19 cellular contexts compared by ENCODE assay signal in the genomic region with DNA sequence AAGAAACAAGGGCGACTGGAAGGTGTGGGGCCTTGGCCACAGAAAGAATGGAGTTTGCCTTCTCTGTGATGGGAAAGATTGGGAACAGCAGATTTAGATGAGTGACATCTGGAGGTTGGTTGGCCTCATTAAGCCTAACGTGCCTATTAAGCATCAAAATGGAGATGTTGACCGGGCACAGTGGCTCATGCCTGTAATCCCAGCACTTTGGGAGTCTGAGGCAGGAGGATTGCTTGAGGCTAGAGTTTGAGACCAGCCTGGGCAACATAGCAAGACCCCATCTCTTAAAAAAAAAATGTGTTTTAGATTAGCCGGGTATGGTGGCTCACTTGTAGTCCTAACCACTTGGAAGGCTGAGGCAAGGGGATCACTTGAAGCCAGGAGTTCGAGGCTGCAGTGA.
DNase-seq lines count a peak whose midpoint lies in the region; ATAC-seq, FAIRE-seq and TF ChIP-seq lines count a peak whose summit lies in the region.
"Had no signal": no experiment of that assay in that cellular context is flagged by ENCODE, and none has a peak within 500 bp of the region (broad histone marks: within the 10 kb centered on the region; RNA-seq: fewer than 3 reads in every experiment).

No MANE protein-coding gene starts in this region.

- no peak overlapping the region for H4K91ac ChIP-seq in H1 (replicated peaks; ENCODE audit: insufficient read length, low read length)

- peak overlapping the region; percentile 97 for H3K27ac ChIP-seq in OCI-LY3 (ENCODE audit: low read length)
- H3K27ac ChIP-seq in H1 (ENCODE audit: low read depth, low read length) = no peak overlapping the region

- no peak for ATAC-seq in natural killer cell treated with Interleukin-12 subunit alpha and Interleukin-12 subunit beta and Interleukin-15 and Interleukin-18, amount 100 ng/mL, for 72 hours
- no peak for ATAC-seq in natural killer cell
- no peak for ATAC-seq in GM21367 (IDR thresholded peaks at IDR 0.05; ENCODE audit: unreplicated experiment)
- ATAC-seq: activated CD8-positive, alpha-beta T cell treated with anti-CD3 and anti-CD28 coated beads, Interleukin-2, amount 10 ng/mL, durations not matched to agents 7 days and 5 days had no signal

- H3K4me1 Mint-ChIP-seq in natural killer cell treated with Interleukin-12 subunit alpha and Interleukin-12 subunit beta and Interleukin-15 and Interleukin-18, amount 100 ng/mL, for 72 hours (ENCODE audit: low read depth in 2 of 2) = peaks cover 10 to 18% of the 10 kb centered on the region in 2 donors
- peaks cover 10 to 11% of the 10 kb centered on the region in 2 donors for H3K4me1 Mint-ChIP-seq in natural killer cell

- no peaks in the 10 kb centered on the region for H3K9me3 Mint-ChIP-seq in natural killer cell treated with Interleukin-12 subunit alpha and Interleukin-12 subunit beta and Interleukin-15 and Interleukin-18, amount 100 ng/mL, for 72 hours
- H3K9me3 Mint-ChIP-seq in natural killer cell = no peaks in the 10 kb centered on the region
- H3K9me3 Mint-ChIP-seq: mesothelial cell of epicardium had no signal

- no peak overlapping the region for H3K18ac ChIP-seq in H1 (ENCODE audit: extremely low read depth, low read length)

- intact Hi-C loops in natural killer cell (cut with micrococcal nuclease) = no loop called here

- H3K4me3 ChIP-seq in OCI-LY3 (ENCODE audit: low read length) (peak overlapping the region; percentile 50; the same call in 1 of the 2 replicates), H1 (ENCODE audit: extremely low read depth in 1 of 4, insufficient read depth in 2 of 4, low read depth in 3 of 4, low read length in 4 of 4) (no peak overlapping the region)
- H3K4me3 ChIP-seq: dorsolateral prefrontal cortex, Peyer's patch had no signal

- H4K5ac ChIP-seq in H1 (ENCODE audit: insufficient read length, low read depth, low read length) = no peak overlapping the region

- peaks cover 8% of the 10 kb centered on the region for H3K36me3 ChIP-seq in OCI-LY3 (replicated peaks; ENCODE audit: low read depth, low read length)
- H3K36me3 ChIP-seq in H1 (ENCODE audit: control insufficient read depth in 2 of 4, insufficient read depth in 4 of 4, low read length in 3 of 4) = no peaks in the 10 kb centered on the region
- H3K36me3 ChIP-seq: Peyer's patch had no signal

- H2BK120ac ChIP-seq in H1 (replicated peaks; ENCODE audit: low read depth, low read length) = no peak overlapping the region

- no peak for TF ChIP-seq POLR2A in H1 (IDR thresholded peaks at IDR 0.05; ENCODE audit: control extremely low read depth in 1 of 2, low read depth in 2 of 2, low read length in 2 of 2)

- 0 out of 2 replicates have a peak overlapping the region, but pooled peaks have one; percentile 91 for H2BK20ac ChIP-seq in H1 (ENCODE audit: low read length)

- no peak overlapping the region for H2AFZ ChIP-seq in OCI-LY3 (ENCODE audit: low read depth, low read length)
- H2AFZ ChIP-seq in H1 (ENCODE audit: low read length) = no peak overlapping the region

- DNase-seq in natural killer cell treated with Interleukin-12 subunit alpha and Interleukin-12 subunit beta and Interleukin-15 and Interleukin-18, amount 100 ng/mL, for 72 hours (ENCODE audit: low spot score) = no peak
- DNase-seq in natural killer cell (no peak), H1 (ENCODE audit: low read depth in 1 of 2, low spot score in 2 of 2) (no peak), GM10248 (ENCODE audit: extremely low spot score) (no peak), NCI-H128 (lab: John Stamatoyannopoulos, UW; ENCODE audit: unreplicated experiment) (no peak)
- DNase-seq: activated CD8-positive, alpha-beta T cell treated with anti-CD3 and anti-CD28 coated beads, Interleukin-2, amount 10 ng/mL, durations not matched to agents 7 days and 5 days; cerebellar nuclear complex; dorsolateral prefrontal cortex; GOT3; SHP77 treated with DMSO at 0.1 percent for 48 hours; small intestine; SW 1271; trophoblast cell had no signal

- POLR2A ChIA-PET in H1 (lab: Charles Lee; ENCODE audit: partially characterized antibody) (no interaction called here), GM10248 (lab: Yijun Ruan, JAX) (no interaction called here)

- H3K27me3 ChIP-seq in OCI-LY3 (ENCODE audit: low read depth, low read length) (no peaks in the 10 kb centered on the region), H1 (replicated peaks in 1 of 4; ENCODE audit: control insufficient read depth in 3 of 4, extremely low read depth in 1 of 4, insufficient read depth in 3 of 4, low read length in 3 of 4) (no peaks in the 10 kb centered on the region)
- H3K27me3 ChIP-seq: dorsolateral prefrontal cortex, Peyer's patch had no signal

- H3K23me2 ChIP-seq in H1 (ENCODE audit: low read depth, low read length) = no peaks in the 10 kb centered on the region

- H2BK5ac ChIP-seq in H1 (ENCODE audit: low read depth, low read length) = peak overlapping the region; percentile 40; the same call in 1 of the 2 replicates

- H4K20me1 ChIP-seq in OCI-LY3 (ENCODE audit: insufficient read depth, low read length) (no peaks in the 10 kb centered on the region), H1 (replicated peaks in 1 of 2; ENCODE audit: control insufficient read depth in 1 of 2, insufficient read depth in 2 of 2, low read length in 2 of 2) (no peaks in the 10 kb centered on the region)

- no peak for FAIRE-seq in H1 (lab: Jason Lieb, UNC)
- FAIRE-seq: small intestine had no signal

- H3K4me1 ChIP-seq in OCI-LY3 (ENCODE audit: low read length) (peaks cover 63% of the 10 kb centered on the region), H1 (replicated peaks in 1 of 4; ENCODE audit: control insufficient read depth in 3 of 4, insufficient read depth in 4 of 4, low read length in 3 of 4) (peaks cover 4 to 15% (median 7%) of the 10 kb centered on the region in 4 experiments)

- H3K4me3 Mint-ChIP-seq in natural killer cell treated with Interleukin-12 subunit alpha and Interleukin-12 subunit beta and Interleukin-15 and Interleukin-18, amount 100 ng/mL, for 72 hours = no peak overlapping the region
- H3K4me3 Mint-ChIP-seq in natural killer cell = no peak overlapping the region
- H3K4me3 Mint-ChIP-seq: activated CD8-positive, alpha-beta T cell treated with anti-CD3 and anti-CD28 coated beads, Interleukin-2, amount 10 ng/mL, durations not matched to agents 7 days and 5 days; mesothelial cell of epicardium had no signal

- TF ChIP-seq CTCF in natural killer cell (IDR thresholded peaks at IDR 0.05) = no peak
- no peak for TF ChIP-seq CTCF in OCI-LY3 (IDR thresholded peaks at IDR 0.05; ENCODE audit: low read depth, low read length)
- no peak for TF ChIP-seq CTCF in H1 (IDR thresholded peaks at IDR 0.05; ENCODE audit: control extremely low read depth in 1 of 3, insufficient read depth in 1 of 3, low read depth in 1 of 3, low read length in 3 of 3)
- TF ChIP-seq CTCF in GM10248 (IDR thresholded peaks at IDR 0.05; ENCODE audit: control extremely low read depth, extremely low read depth, low read depth, missing control alignments) = no peak

- no peak overlapping the region for H3K23ac ChIP-seq in H1 (ENCODE audit: insufficient read length)

- CTCF ChIA-PET in H1 (lab: Charles Lee; ENCODE audit: partially characterized antibody) = interaction anchor here (0.5 to 1.7 kb wide), 2 partner anchors 9 to 617 kb away, joined by 3 to 5 read pairs; no protein-coding TSS in a partner anchor
- CTCF ChIA-PET in GM10248 (lab: Yijun Ruan, JAX) = interaction anchor here (1.3 to 2.6 kb wide), 3 partner anchors 9 to 26 kb away, joined by 3 to 15 read pairs (median 11); no protein-coding TSS in a partner anchor

- H3K79me2 ChIP-seq in OCI-LY3 (ENCODE audit: low read length) (peaks cover 55% of the 10 kb centered on the region), H1 (ENCODE audit: control insufficient read depth in 1 of 2, insufficient read depth in 2 of 2, low read length in 2 of 2) (no peaks in the 10 kb centered on the region)

- no peak overlapping the region for H4K8ac ChIP-seq in H1 (ENCODE audit: extremely low read depth, insufficient read depth, low read length)

- 88% methylated on average over 5 of the region's 5 CpGs; no CpG with 5 or more reads in 1 of the 2 experiments for WGBS in H1 (ENCODE audit: extremely low coverage in 1 of 2, insufficient coverage in 1 of 2, insufficient read length in 1 of 2, insufficient replicate concordance in 2 of 2, low coverage in 1 of 2, low lambda C conversion rate in 2 of 2, missing lambda C conversion rate in 1 of 2), 2 experiments

- no peak for TF ChIP-seq RAD21 in H1 (IDR thresholded peaks at IDR 0.05 in 1 of 2, conservative IDR thresholded peaks at IDR 0.05 in 1 of 2; ENCODE audit: low read depth in 2 of 2, low read length in 2 of 2)

- no peak overlapping the region for H3K56ac ChIP-seq in H1 (replicated peaks; ENCODE audit: insufficient read length, low read depth, low read length)

- no peak for TF ChIP-seq EP300 in H1 (IDR thresholded peaks at IDR 0.05; ENCODE audit: borderline replicate concordance in 1 of 2, low read depth in 2 of 2, low read length in 2 of 2)

- peak overlapping the region; percentile 92; the same call in 1 of the 2 replicates for H2AK5ac ChIP-seq in H1 (ENCODE audit: low read depth, low read length)

- H3K4me2 ChIP-seq in OCI-LY3 (ENCODE audit: low read length) = peak overlapping the region; percentile 91
- H3K4me2 ChIP-seq in H1 (ENCODE audit: insufficient read depth in 1 of 2, low read depth in 2 of 2, low read length in 2 of 2) = no peak overlapping the region

- H3K27me3 Mint-ChIP-seq in natural killer cell treated with Interleukin-12 subunit alpha and Interleukin-12 subunit beta and Interleukin-15 and Interleukin-18, amount 100 ng/mL, for 72 hours = no peaks in the 10 kb centered on the region
- no peaks in the 10 kb centered on the region for H3K27me3 Mint-ChIP-seq in natural killer cell (ENCODE audit: low read depth in 2 of 2)
- H3K27me3 Mint-ChIP-seq: CD4-positive, CD25-positive, alpha-beta regulatory T cell; naive B cell had no signal

- no peaks in the 10 kb centered on the region for H3K36me3 Mint-ChIP-seq in natural killer cell treated with Interleukin-12 subunit alpha and Interleukin-12 subunit beta and Interleukin-15 and Interleukin-18, amount 100 ng/mL, for 72 hours
- H3K36me3 Mint-ChIP-seq in natural killer cell = no peaks in the 10 kb centered on the region

- no peak overlapping the region for H3K14ac ChIP-seq in H1 (ENCODE audit: insufficient read length)

- peak overlapping the region; percentile 43 to 70 for H3K27ac Mint-ChIP-seq in natural killer cell treated with Interleukin-12 subunit alpha and Interleukin-12 subunit beta and Interleukin-15 and Interleukin-18, amount 100 ng/mL, for 72 hours
- H3K27ac Mint-ChIP-seq in natural killer cell = no peak overlapping the region

- H3K79me1 ChIP-seq in H1 (ENCODE audit: low read depth, low read length) = peaks cover 2% of the 10 kb centered on the region; the same call in 1 of the 2 replicates

- no peak overlapping the region for H2BK15ac ChIP-seq in H1 (ENCODE audit: low read length)

- H2BK12ac ChIP-seq in H1 (ENCODE audit: low read depth, low read length) = no peak overlapping the region

- H3K9ac ChIP-seq in OCI-LY3 (ENCODE audit: low read length) (peak overlapping the region; percentile 89; the same call in 1 of the 2 replicates), H1 (replicated peaks in 1 of 4; ENCODE audit: extremely low read depth in 1 of 4, low read depth in 3 of 4, low read length in 3 of 4) (no peak overlapping the region)

- H3K4ac ChIP-seq in H1 (replicated peaks; ENCODE audit: insufficient read length, low read depth, low read length) = no peak overlapping the region

- H3K9me3 ChIP-seq in OCI-LY3 (ENCODE audit: insufficient read depth, low read length) (no peaks in the 10 kb centered on the region), H1 (ENCODE audit: insufficient read depth in 2 of 2, low read depth in 1 of 2, low read length in 1 of 2) (no peaks in the 10 kb centered on the region)
- H3K9me3 ChIP-seq: Peyer's patch had no signal

Comparison
In these comparisons a context has a peak if more than half of its experiments do, and no peak if none do; other contexts are left out.
1. H3K27ac Mint-ChIP-seq: peak in natural killer cell treated with Interleukin-12 subunit alpha and Interleukin-12 subunit beta and Interleukin-15 and Interleukin-18, amount 100 ng/mL, for 72 hours (2 of 2); none in natural killer cell (0 of 2).